1 cellular context compared by ENCODE assay signal in the genomic region with DNA sequence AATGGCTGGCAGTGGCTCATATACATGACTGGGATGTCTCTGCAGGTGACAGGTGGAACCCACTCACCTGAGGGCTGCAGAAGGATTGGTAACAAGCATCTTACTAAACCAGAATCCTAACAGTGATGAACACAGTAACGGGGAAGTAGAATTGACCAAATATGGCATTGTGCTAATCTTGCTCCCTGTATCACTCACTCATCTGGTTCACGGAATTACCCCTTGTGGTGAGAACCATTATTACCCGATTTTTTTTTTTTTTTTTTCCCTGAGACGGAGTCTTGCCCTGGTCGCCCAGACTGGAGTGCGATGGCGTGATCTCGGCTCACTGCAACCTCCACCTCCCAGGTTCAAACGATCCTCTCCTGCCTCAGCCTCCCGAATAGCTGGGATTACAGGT.
TF ChIP-seq lines count a peak whose summit lies in the region.

No MANE protein-coding gene starts in this region.

TF ChIP-seq in SK-N-SH, 30 proteins besides CTCF, POLR2A, EP300 and RAD21 (continued from another document):
- no peak for TF ChIP-seq MEF2A (IDR thresholded peaks at IDR 0.05; ENCODE audit: borderline replicate concordance, low read depth)
- TF ChIP-seq, protein P1, sequence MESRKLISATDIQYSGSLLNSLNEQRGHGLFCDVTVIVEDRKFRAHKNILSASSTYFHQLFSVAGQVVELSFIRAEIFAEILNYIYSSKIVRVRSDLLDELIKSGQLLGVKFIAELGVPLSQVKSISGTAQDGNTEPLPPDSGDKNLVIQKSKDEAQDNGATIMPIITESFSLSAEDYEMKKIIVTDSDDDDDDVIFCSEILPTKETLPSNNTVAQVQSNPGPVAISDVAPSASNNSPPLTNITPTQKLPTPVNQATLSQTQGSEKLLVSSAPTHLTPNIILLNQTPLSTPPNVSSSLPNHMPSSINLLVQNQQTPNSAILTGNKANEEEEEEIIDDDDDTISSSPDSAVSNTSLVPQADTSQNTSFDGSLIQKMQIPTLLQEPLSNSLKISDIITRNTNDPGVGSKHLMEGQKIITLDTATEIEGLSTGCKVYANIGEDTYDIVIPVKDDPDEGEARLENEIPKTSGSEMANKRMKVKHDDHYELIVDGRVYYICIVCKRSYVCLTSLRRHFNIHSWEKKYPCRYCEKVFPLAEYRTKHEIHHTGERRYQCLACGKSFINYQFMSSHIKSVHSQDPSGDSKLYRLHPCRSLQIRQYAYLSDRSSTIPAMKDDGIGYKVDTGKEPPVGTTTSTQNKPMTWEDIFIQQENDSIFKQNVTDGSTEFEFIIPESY (IDR thresholded peaks at IDR 0.05; ENCODE audit: borderline replicate concordance, low read depth), result no peak
- TF ChIP-seq, protein P2, sequence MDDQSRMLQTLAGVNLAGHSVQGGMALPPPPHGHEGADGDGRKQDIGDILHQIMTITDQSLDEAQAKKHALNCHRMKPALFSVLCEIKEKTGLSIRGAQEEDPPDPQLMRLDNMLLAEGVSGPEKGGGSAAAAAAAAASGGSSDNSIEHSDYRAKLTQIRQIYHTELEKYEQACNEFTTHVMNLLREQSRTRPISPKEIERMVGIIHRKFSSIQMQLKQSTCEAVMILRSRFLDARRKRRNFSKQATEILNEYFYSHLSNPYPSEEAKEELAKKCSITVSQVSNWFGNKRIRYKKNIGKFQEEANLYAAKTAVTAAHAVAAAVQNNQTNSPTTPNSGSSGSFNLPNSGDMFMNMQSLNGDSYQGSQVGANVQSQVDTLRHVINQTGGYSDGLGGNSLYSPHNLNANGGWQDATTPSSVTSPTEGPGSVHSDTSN (IDR thresholded peaks at IDR 0.05), result no peak
TF ChIP-seq in SK-N-SH: peak in this region for 0.
